1 cellular context compared by ENCODE assay signal in genomic region chr1:25858906-25859789, GRCh38.
TF ChIP-seq lines count a peak whose summit lies in the region.

Gene AUNIP, minus strand, starts transcription at chr1:25859457. Its CDS starts 100 bp downstream, at chr1:25859357.

TF ChIP-seq in WTC11, 78 proteins besides CTCF, POLR2A, EP300 and RAD21 (continued from another document):
- TF ChIP-seq FOXP4 (CRISPR knock-in tag; IDR thresholded peaks at IDR 0.05) (peak; percentile 85), IRF1 (CRISPR knock-in tag; IDR thresholded peaks at IDR 0.05) (peak; percentile 83; the same call in 1 of the 2 replicates), MLX (CRISPR knock-in tag; IDR thresholded peaks at IDR 0.05) (no peak), E2F4 (CRISPR knock-in tag; IDR thresholded peaks at IDR 0.05; ENCODE audit: borderline replicate concordance, low read depth) (0 out of 2 replicates have a peak, but pooled peaks have one; percentile 28), IRF2 (CRISPR knock-in tag; IDR thresholded peaks at IDR 0.05; ENCODE audit: borderline replicate concordance, low read depth) (no peak), PRRX2 (CRISPR knock-in tag; IDR thresholded peaks at IDR 0.05) (no peak), USF1 (CRISPR knock-in tag; IDR thresholded peaks at IDR 0.05) (0 out of 2 replicates have a peak, but pooled peaks have one; percentile 31), NR2C2 (CRISPR knock-in tag; IDR thresholded peaks at IDR 0.05) (0 out of 2 replicates have a peak, but pooled peaks have one; percentile 45), E2F5 (CRISPR knock-in tag; IDR thresholded peaks at IDR 0.05) (peak; percentile 91; the same call in 1 of the 2 replicates), PREB (CRISPR knock-in tag; IDR thresholded peaks at IDR 0.05; ENCODE audit: borderline replicate concordance) (no peak), EMX1 (CRISPR knock-in tag; IDR thresholded peaks at IDR 0.05) (no peak), E2F1 (CRISPR knock-in tag; IDR thresholded peaks at IDR 0.05) (peak; percentile 85; the same call in 1 of the 2 replicates), SP1 (CRISPR knock-in tag; conservative IDR thresholded peaks at IDR 0.05) (peak; percentile 78), TCF7 (CRISPR knock-in tag; IDR thresholded peaks at IDR 0.05; ENCODE audit: low read depth) (no peak), ESRRA (CRISPR knock-in tag; IDR thresholded peaks at IDR 0.05; ENCODE audit: borderline replicate concordance) (peak; percentile 83; the same call in 1 of the 2 replicates), ZNF416 (CRISPR knock-in tag; IDR thresholded peaks at IDR 0.05) (peak; percentile 76; the same call in 1 of the 2 replicates), ARID4B (CRISPR knock-in tag; IDR thresholded peaks at IDR 0.05; ENCODE audit: borderline replicate concordance) (peak; percentile 52; the same call in 1 of the 2 replicates), NFYB (CRISPR knock-in tag; conservative IDR thresholded peaks at IDR 0.05; ENCODE audit: low read depth) (no peak; the same call in 1 of the 2 replicates), ZNF263 (CRISPR knock-in tag; IDR thresholded peaks at IDR 0.05; ENCODE audit: low read depth) (no peak), CREB1 (CRISPR knock-in tag; IDR thresholded peaks at IDR 0.05) (0 out of 2 replicates have a peak, but pooled peaks have one; percentile 65), ZNF317 (CRISPR knock-in tag; IDR thresholded peaks at IDR 0.05; ENCODE audit: borderline replicate concordance, low read depth) (no peak), MYBL2 (CRISPR knock-in tag; IDR thresholded peaks at IDR 0.05) (peak; percentile 85; the same call in 1 of the 2 replicates), ZNF396 (CRISPR knock-in tag; IDR thresholded peaks at IDR 0.05; ENCODE audit: borderline replicate concordance) (no peak), FOXP1 (CRISPR knock-in tag; IDR thresholded peaks at IDR 0.05; ENCODE audit: borderline replicate concordance) (peak; percentile 97), GRHL2 (CRISPR knock-in tag; IDR thresholded peaks at IDR 0.05; ENCODE audit: insufficient replicate concordance, severe bottlenecking) (no peak), SMAD3 (CRISPR knock-in tag; IDR thresholded peaks at IDR 0.05; ENCODE audit: borderline replicate concordance) (no peak), PRDM15 (CRISPR knock-in tag; IDR thresholded peaks at IDR 0.05) (0 out of 2 replicates have a peak, but pooled peaks have one; percentile 17), ZNF219 (CRISPR knock-in tag; IDR thresholded peaks at IDR 0.05; ENCODE audit: borderline replicate concordance) (no peak), ZBTB21 (CRISPR knock-in tag; IDR thresholded peaks at IDR 0.05; ENCODE audit: borderline replicate concordance) (no peak), USF2 (CRISPR knock-in tag; IDR thresholded peaks at IDR 0.05) (no peak), ETV6 (CRISPR knock-in tag; IDR thresholded peaks at IDR 0.05) (peak; percentile 82), HMGXB4 (CRISPR knock-in tag; IDR thresholded peaks at IDR 0.05) (peak; percentile 67), TEAD1 (CRISPR knock-in tag; IDR thresholded peaks at IDR 0.05) (peak; percentile 76; the same call in 1 of the 2 replicates), CREM (CRISPR knock-in tag; IDR thresholded peaks at IDR 0.05) (peak; percentile 48; the same call in 1 of the 2 replicates)
